Comparison of ENCODE assay signal across 8 cellular contexts in the genomic region with DNA sequence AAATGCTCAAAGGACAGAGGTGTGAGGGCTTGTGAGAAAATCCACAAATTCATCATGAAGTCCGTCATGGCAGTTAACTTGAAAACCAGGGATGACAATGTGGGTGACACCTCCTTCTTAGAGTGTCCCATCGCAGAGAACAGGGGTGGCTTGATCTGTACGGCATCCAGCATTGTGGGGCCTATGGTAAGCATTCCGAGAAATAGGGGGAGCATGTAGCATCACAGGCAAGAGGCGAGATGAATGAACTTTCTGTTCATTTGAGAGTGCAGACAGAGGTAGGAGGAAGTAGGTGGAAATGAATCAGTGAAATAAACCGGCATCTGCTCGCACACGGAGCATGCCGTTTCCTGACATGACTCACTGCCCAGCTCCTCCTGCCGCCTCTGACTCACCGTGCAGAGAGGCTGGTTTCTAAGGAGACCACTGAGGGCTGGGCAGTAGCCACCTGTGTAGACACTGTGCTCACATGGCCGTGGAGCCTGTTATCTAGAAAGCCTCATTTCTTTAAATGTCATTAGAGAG.
DNase-seq lines count a peak whose midpoint lies in the region; ATAC-seq and TF ChIP-seq lines count a peak whose summit lies in the region.

No MANE protein-coding gene starts in this region.

- CTCF ChIA-PET in activated B cell treated with CpG ODN at 0.5 μM for 24 hours (lab: Charles Lee): no interaction called here

- no peaks in the 10 kb centered on the region for H3K9me3 ChIP-seq in neuron (ENCODE audit: low read length)

- POLR2A ChIA-PET in activated B cell treated with CpG ODN at 0.5 μM for 24 hours (lab: Charles Lee): no interaction called here

- no peak overlapping the region for H3K4me3 Mint-ChIP-seq in activated B cell treated with CpG ODN at 0.5 μM for 24 hours

- no peaks in the 10 kb centered on the region for H3K36me3 ChIP-seq in neuron (ENCODE audit: insufficient read depth, low read length)

- peak overlapping the region; percentile 21 for H2AFZ ChIP-seq in neuron (ENCODE audit: low read depth, low read length)

- no peaks in the 10 kb centered on the region for H3K27me3 ChIP-seq in neuron (ENCODE audit: insufficient read depth, low read length)

- peaks cover 3% of the 10 kb centered on the region for H3K27me3 Mint-ChIP-seq in activated B cell treated with CpG ODN at 0.5 μM for 24 hours

- no peak overlapping the region for H3K27ac Mint-ChIP-seq in activated B cell treated with CpG ODN at 0.5 μM for 24 hours

- H3K9me3 Mint-ChIP-seq in activated B cell treated with CpG ODN at 0.5 μM for 24 hours: no peaks in the 10 kb centered on the region

- in situ Hi-C loops in ACHN (cut with HindIII; ENCODE audit: low pct_ligation_motif_present, low pct_unique_long_range_greater_than_20kb, low sequenced_read_pairs): no loop called here

- H3K4me1 ChIP-seq in neuron (ENCODE audit: insufficient read depth, low read length): peaks cover 15% of the 10 kb centered on the region

- DNase-seq in ACHN (peak; percentile 88), NCI-H2081 (lab: John Stamatoyannopoulos, UW) (peak; percentile 71 to 93), activated B cell treated with CpG ODN at 0.5 μM for 24 hours (no peak), epithelial cell of proximal tubule (ENCODE audit: low read depth) (peak; percentile 76), midbrain (lab: John Stamatoyannopoulos, UW) (no peak)

- H3K4me1 Mint-ChIP-seq in activated B cell treated with CpG ODN at 0.5 μM for 24 hours: peaks cover 10% of the 10 kb centered on the region

- ATAC-seq in GM18508 (IDR thresholded peaks at IDR 0.05; ENCODE audit: insufficient read depth, unreplicated experiment) (peak; percentile 98), HG02884 (IDR thresholded peaks at IDR 0.05; ENCODE audit: unreplicated experiment) (peak; percentile 98), activated B cell treated with CpG ODN at 0.5 μM for 24 hours (ENCODE audit: low read depth) (peak; percentile 92)

- TF ChIP-seq CTCF in activated B cell treated with CpG ODN at 0.5 μM for 24 hours (IDR thresholded peaks at IDR 0.05) (no peak), epithelial cell of proximal tubule (conservative IDR thresholded peaks at IDR 0.05; ENCODE audit: low read depth, low read length) (no peak)

- no peaks in the 10 kb centered on the region for H3K36me3 Mint-ChIP-seq in activated B cell treated with CpG ODN at 0.5 μM for 24 hours (ENCODE audit: low read depth)

- H3K4me3 ChIP-seq in epithelial cell of proximal tubule (ENCODE audit: low read depth, low read length) (no peak overlapping the region), neuron (ENCODE audit: low read length) (no peak overlapping the region)

- intact Hi-C loops in activated B cell treated with CpG ODN at 0.5 μM for 24 hours (cut with micrococcal nuclease): no loop called here

Comparison
In these comparisons a context has a peak if more than half of its experiments do, and no peak if none do; other contexts are left out.
1. DNase-seq: peak in ACHN (single experiment), NCI-H2081 (2 of 2) and epithelial cell of proximal tubule (single experiment); none in activated B cell treated with CpG ODN at 0.5 μM for 24 hours (single experiment) and midbrain (single experiment).
2. Peak in every context shown above with its lines, with median percentiles within 50 percentile points of each other: ATAC-seq.